ENCODE assay signal across 8 cellular contexts in the genomic region with DNA sequence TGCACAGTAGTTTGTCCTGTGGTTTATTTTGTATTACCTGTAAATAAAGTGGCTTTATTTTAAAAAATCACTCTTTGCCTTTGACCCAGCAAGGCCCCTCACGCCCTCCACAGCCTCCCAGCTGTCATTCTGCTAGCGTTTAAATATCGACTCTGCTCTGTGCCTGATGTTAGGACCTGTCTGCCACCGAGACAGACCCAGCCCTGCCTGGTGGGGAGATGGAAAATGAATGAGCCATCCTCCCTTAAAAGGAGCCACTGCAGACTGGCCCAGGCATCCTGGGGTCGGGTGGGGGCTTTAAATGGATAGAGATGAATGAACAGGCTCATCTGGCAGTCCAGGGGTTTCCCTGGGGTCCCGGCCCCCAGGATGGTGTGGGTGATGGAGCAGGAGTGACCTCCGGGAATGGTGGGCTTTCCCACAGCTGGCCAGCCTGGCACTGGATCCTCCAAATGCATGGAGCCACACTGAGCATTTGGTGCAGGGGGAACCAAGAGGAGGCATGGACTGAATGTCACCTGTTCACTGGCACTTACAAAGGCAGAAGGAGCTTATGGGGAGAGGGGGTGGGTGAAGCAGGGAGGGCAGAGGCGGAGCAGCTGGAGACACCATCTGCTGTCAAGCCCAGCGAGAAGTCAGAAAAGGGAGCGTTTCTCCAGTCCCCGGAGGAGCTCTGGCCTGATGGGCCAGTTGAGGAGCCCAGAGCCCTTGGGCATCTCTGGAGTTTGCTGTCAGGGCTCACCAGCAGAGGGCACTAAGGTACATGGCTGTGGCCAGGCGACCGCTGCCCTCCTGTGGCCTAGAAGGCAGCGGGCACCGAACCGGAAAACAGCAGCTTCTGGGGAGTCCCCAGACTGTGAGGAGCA. TPM values are rescaled to one million over a fixed set of nuclear protein-coding genes. Genes with fewer than 3 reads are reported as not detected.
DNase-seq lines count a peak whose midpoint lies in the region; ATAC-seq and TF ChIP-seq lines count a peak whose summit lies in the region.

No MANE protein-coding gene starts in this region.

- no peak overlapping the region for H2AFZ ChIP-seq in neural cell (ENCODE audit: low read depth, low read length)

- peak; percentile 52 for TF ChIP-seq RAD21 in neural cell (conservative IDR thresholded peaks at IDR 0.05)

- H3K27me3 ChIP-seq in neural cell (ENCODE audit: insufficient read depth, low read depth, low read length), result no peaks in the 10 kb centered on the region

- H4K20me1 ChIP-seq in neural cell (ENCODE audit: insufficient read depth), result no peaks in the 10 kb centered on the region

- H3K4me2 ChIP-seq in neural cell (ENCODE audit: low read length), result no peak overlapping the region

- CTCF ChIA-PET in activated CD4-positive, alpha-beta memory T cell treated with anti-CD3 and anti-CD28 coated beads, Interleukin-2, amount 10 ng/mL, durations not matched to agents 7 days and 5 days (lab: Charles Lee), result interaction anchor here (0.6 to 3.0 kb wide), 18 partner anchors 8 to 277 kb away, joined by 3 to 73 read pairs (median 4); a partner anchor contains a TSS

- no peaks in the 10 kb centered on the region for H3K36me3 Mint-ChIP-seq in activated CD4-positive, alpha-beta memory T cell treated with anti-CD3 and anti-CD28 coated beads, Interleukin-2, amount 10 ng/mL, durations not matched to agents 7 days and 5 days (ENCODE audit: low read depth)

- H3K36me3 ChIP-seq in neural cell (ENCODE audit: insufficient read depth, low read length), result no peaks in the 10 kb centered on the region

- H3K9me3 ChIP-seq in neural cell (ENCODE audit: low read length), result no peaks in the 10 kb centered on the region

- TF ChIP-seq EP300 in neural cell (conservative IDR thresholded peaks at IDR 0.05; ENCODE audit: poor library complexity, severe bottlenecking), result no peak

- H3K4me3 ChIP-seq in fibroblast of mammary gland (ENCODE audit: control insufficient read depth, low read depth, low read length) (no peak overlapping the region), neural cell (ENCODE audit: low read length) (no peak overlapping the region)

- H3K27ac Mint-ChIP-seq in activated CD4-positive, alpha-beta memory T cell treated with anti-CD3 and anti-CD28 coated beads, Interleukin-2, amount 10 ng/mL, durations not matched to agents 7 days and 5 days, result no peak overlapping the region

- peaks cover 38% of the 10 kb centered on the region for H3K4me1 Mint-ChIP-seq in activated CD4-positive, alpha-beta memory T cell treated with anti-CD3 and anti-CD28 coated beads, Interleukin-2, amount 10 ng/mL, durations not matched to agents 7 days and 5 days

- peak; percentile 70 for ATAC-seq in HG02759 (IDR thresholded peaks at IDR 0.05; ENCODE audit: unreplicated experiment)
- no peak for ATAC-seq in HG03571 (IDR thresholded peaks at IDR 0.05; ENCODE audit: unreplicated experiment)
- ATAC-seq in GM21619 (IDR thresholded peaks at IDR 0.05; ENCODE audit: unreplicated experiment), result no peak

- H3K9me2 ChIP-seq in neural cell (ENCODE audit: insufficient read depth, low read length), result no peaks in the 10 kb centered on the region

- H3F3A ChIP-seq in neural cell (ENCODE audit: insufficient read depth, low read length, poor library complexity, severe bottlenecking), result no peaks in the 10 kb centered on the region

- POLR2A ChIA-PET in activated CD4-positive, alpha-beta memory T cell treated with anti-CD3 and anti-CD28 coated beads, Interleukin-2, amount 10 ng/mL, durations not matched to agents 7 days and 5 days (lab: Charles Lee), result interaction anchor here (0.6 to 1.4 kb wide), 5 partner anchors 7 to 83 kb away, joined by 3 to 4 read pairs (median 3); no protein-coding TSS in a partner anchor

- no peaks in the 10 kb centered on the region for H3K27me3 Mint-ChIP-seq in activated CD4-positive, alpha-beta memory T cell treated with anti-CD3 and anti-CD28 coated beads, Interleukin-2, amount 10 ng/mL, durations not matched to agents 7 days and 5 days

- no peak overlapping the region for H3K9ac ChIP-seq in neural cell (ENCODE audit: low read length)

- H3K4me3 Mint-ChIP-seq in activated CD4-positive, alpha-beta memory T cell treated with anti-CD3 and anti-CD28 coated beads, Interleukin-2, amount 10 ng/mL, durations not matched to agents 7 days and 5 days, result no peak overlapping the region

- TF ChIP-seq CTCF in fibroblast of mammary gland (conservative IDR thresholded peaks at IDR 0.05; ENCODE audit: control insufficient read depth, insufficient read depth, low read depth, low read length) (peak; percentile 80), neural cell (IDR thresholded peaks at IDR 0.05; ENCODE audit: poor library complexity, severe bottlenecking) (peak; percentile 69)

- no peak overlapping the region for H3K27ac ChIP-seq in neural cell (ENCODE audit: low read length)

- DNase-seq in ELF-1 (ENCODE audit: low read depth, low spot score) (peak; percentile 91), NCI-H345 treated with DMSO at 0.1 percent for 48 hours (lab: John Stamatoyannopoulos, UW; ENCODE audit: unreplicated experiment) (peak; percentile 36), fibroblast of mammary gland (ENCODE audit: low read depth) (peak; percentile 55)
- peak; percentile 83 for DNase-seq in activated CD4-positive, alpha-beta memory T cell treated with anti-CD3 and anti-CD28 coated beads, Interleukin-2, amount 10 ng/mL, durations not matched to agents 7 days and 5 days

- no peaks in the 10 kb centered on the region for H3K79me2 ChIP-seq in neural cell (replicated peaks; ENCODE audit: insufficient read depth, low read length)

- no peaks in the 10 kb centered on the region for H3K9me3 Mint-ChIP-seq in activated CD4-positive, alpha-beta memory T cell treated with anti-CD3 and anti-CD28 coated beads, Interleukin-2, amount 10 ng/mL, durations not matched to agents 7 days and 5 days

TF ChIP-seq in neural cell, 6 proteins besides CTCF, POLR2A, EP300 and RAD21:
- TF ChIP-seq MXI1 (conservative IDR thresholded peaks at IDR 0.05; ENCODE audit: poor library complexity, severe bottlenecking) (no peak), EZH2 (IDR thresholded peaks at IDR 0.05; ENCODE audit: borderline replicate concordance, insufficient read depth, low read length, poor library complexity, severe bottlenecking) (no peak), SMC3 (conservative IDR thresholded peaks at IDR 0.05; ENCODE audit: poor library complexity) (peak; percentile 61)

RNA-seq across cellular contexts. Expression of a gene that starts 11.9 kb away (rescaled TPM):
- 1 to 10 TPM; 1.7 to 2.4 TPM for total RNA-seq in activated CD4-positive, alpha-beta memory T cell treated with anti-CD3 and anti-CD28 coated beads, Interleukin-2, amount 10 ng/mL, durations not matched to agents 7 days and 5 days
- 9.1 and 11.6 TPM in 2 replicates for polyA plus RNA-seq in neural cell
- 7.5 and 9.0 TPM in 2 replicates for polyA minus RNA-seq in neural cell

RNA-seq across cellular contexts. Expression of a gene that starts 47.7 kb away (rescaled TPM):
- 100 to 1,000 TPM; 103 to 108 TPM for total RNA-seq in activated CD4-positive, alpha-beta memory T cell treated with anti-CD3 and anti-CD28 coated beads, Interleukin-2, amount 10 ng/mL, durations not matched to agents 7 days and 5 days
- polyA plus RNA-seq in neural cell, result 33.0 and 35.4 TPM in 2 replicates
- 16.0 and 18.5 TPM in 2 replicates for polyA minus RNA-seq in neural cell

Comparison
In these comparisons a context has a peak if more than half of its experiments do, and no peak if none do; other contexts are left out.
1. DNase-seq: peak in every context shown above with its lines; median percentile 91 in ELF-1; 83 in activated CD4-positive, alpha-beta memory T cell treated with anti-CD3 and anti-CD28 coated beads, Interleukin-2, amount 10 ng/mL, durations not matched to agents 7 days and 5 days; 55 in fibroblast of mammary gland; 36 in NCI-H345 treated with DMSO at 0.1 percent for 48 hours.